8 cellular contexts compared by ENCODE assay signal in genomic region chr5:124651663-124652513, GRCh38.
A peak's percentile ranks its signal among the peaks of the same experiment; 100 is the strongest.
DNase-seq lines count a peak whose midpoint lies in the region; ATAC-seq and TF ChIP-seq lines count a peak whose summit lies in the region.

No MANE protein-coding gene starts in this region.

- CTCF ChIA-PET in activated naive CD4-positive, alpha-beta T cell treated with anti-CD3 and anti-CD28 coated beads, Interleukin-2, amount 10 ng/mL, durations not matched to agents 7 days and 5 days (lab: Charles Lee), result no interaction called here

- no peaks in the 10 kb centered on the region for H3K36me3 Mint-ChIP-seq in activated naive CD4-positive, alpha-beta T cell treated with anti-CD3 and anti-CD28 coated beads, Interleukin-2, amount 10 ng/mL, durations not matched to agents 7 days and 5 days
- H3K36me3 Mint-ChIP-seq in glutamatergic neuron (ENCODE audit: unreplicated experiment), result peaks cover 5% of the 10 kb centered on the region
- peaks cover 17% of the 10 kb centered on the region for H3K36me3 Mint-ChIP-seq in neural crest cell (ENCODE audit: low read depth)

- no peak overlapping the region for H3K27ac Mint-ChIP-seq in activated naive CD4-positive, alpha-beta T cell treated with anti-CD3 and anti-CD28 coated beads, Interleukin-2, amount 10 ng/mL, durations not matched to agents 7 days and 5 days
- H3K27ac Mint-ChIP-seq in glutamatergic neuron (ENCODE audit: unreplicated experiment) (peak overlapping the region; percentile 68), neural crest cell (ENCODE audit: unreplicated experiment) (no peak overlapping the region)

- peaks cover 45% of the 10 kb centered on the region for H3K27me3 Mint-ChIP-seq in activated naive CD4-positive, alpha-beta T cell treated with anti-CD3 and anti-CD28 coated beads, Interleukin-2, amount 10 ng/mL, durations not matched to agents 7 days and 5 days
- peaks cover 4% of the 10 kb centered on the region for H3K27me3 Mint-ChIP-seq in glutamatergic neuron (ENCODE audit: unreplicated experiment)
- no peaks in the 10 kb centered on the region for H3K27me3 Mint-ChIP-seq in neural crest cell (ENCODE audit: low read depth)

- DNase-seq in AG20443 (ENCODE audit: low spot score) (peak; percentile 89), NCI-H510A (lab: John Stamatoyannopoulos, UW) (peak; percentile 49), glutamatergic neuron (peak; percentile 86), neural crest cell (ENCODE audit: low read depth, low spot score) (peak; percentile 73)
- DNase-seq in activated naive CD4-positive, alpha-beta T cell treated with anti-CD3 and anti-CD28 coated beads, Interleukin-2, amount 10 ng/mL, durations not matched to agents 7 days and 5 days, result peak; percentile 22
- no peak for DNase-seq in activated effector memory CD4-positive, alpha-beta T cell treated with Interleukin-2 at 50 U/mL for 16 hours

- H3K9me3 Mint-ChIP-seq in activated naive CD4-positive, alpha-beta T cell treated with anti-CD3 and anti-CD28 coated beads, Interleukin-2, amount 10 ng/mL, durations not matched to agents 7 days and 5 days, result no peaks in the 10 kb centered on the region
- H3K9me3 Mint-ChIP-seq in glutamatergic neuron (ENCODE audit: unreplicated experiment) (peaks cover 13% of the 10 kb centered on the region), neural crest cell (no peaks in the 10 kb centered on the region)

- ATAC-seq in GM18520 (IDR thresholded peaks at IDR 0.05; ENCODE audit: unreplicated experiment), result peak; percentile 25
- peak; percentile 17 for ATAC-seq in HG03103 (IDR thresholded peaks at IDR 0.05; ENCODE audit: low read depth, unreplicated experiment)

- no peak for TF ChIP-seq CTCF in glutamatergic neuron (IDR thresholded peaks at IDR 0.05; ENCODE audit: partially characterized antibody, unreplicated experiment)
- no peak for TF ChIP-seq CTCF in neural crest cell (conservative IDR thresholded peaks at IDR 0.05)

- H3K4me1 Mint-ChIP-seq in activated naive CD4-positive, alpha-beta T cell treated with anti-CD3 and anti-CD28 coated beads, Interleukin-2, amount 10 ng/mL, durations not matched to agents 7 days and 5 days, result peaks cover 25% of the 10 kb centered on the region
- H3K4me1 Mint-ChIP-seq in glutamatergic neuron (ENCODE audit: low read depth, unreplicated experiment) (peaks cover 46% of the 10 kb centered on the region), neural crest cell (peaks cover 47% of the 10 kb centered on the region)

- H3K4me3 Mint-ChIP-seq in activated naive CD4-positive, alpha-beta T cell treated with anti-CD3 and anti-CD28 coated beads, Interleukin-2, amount 10 ng/mL, durations not matched to agents 7 days and 5 days, result no peak overlapping the region
- H3K4me3 Mint-ChIP-seq in glutamatergic neuron (ENCODE audit: unreplicated experiment), result peak overlapping the region; percentile 75
- H3K4me3 Mint-ChIP-seq in neural crest cell, result peak overlapping the region; percentile 67
